8 cellular contexts compared by ENCODE assay signal in the genomic region with DNA sequence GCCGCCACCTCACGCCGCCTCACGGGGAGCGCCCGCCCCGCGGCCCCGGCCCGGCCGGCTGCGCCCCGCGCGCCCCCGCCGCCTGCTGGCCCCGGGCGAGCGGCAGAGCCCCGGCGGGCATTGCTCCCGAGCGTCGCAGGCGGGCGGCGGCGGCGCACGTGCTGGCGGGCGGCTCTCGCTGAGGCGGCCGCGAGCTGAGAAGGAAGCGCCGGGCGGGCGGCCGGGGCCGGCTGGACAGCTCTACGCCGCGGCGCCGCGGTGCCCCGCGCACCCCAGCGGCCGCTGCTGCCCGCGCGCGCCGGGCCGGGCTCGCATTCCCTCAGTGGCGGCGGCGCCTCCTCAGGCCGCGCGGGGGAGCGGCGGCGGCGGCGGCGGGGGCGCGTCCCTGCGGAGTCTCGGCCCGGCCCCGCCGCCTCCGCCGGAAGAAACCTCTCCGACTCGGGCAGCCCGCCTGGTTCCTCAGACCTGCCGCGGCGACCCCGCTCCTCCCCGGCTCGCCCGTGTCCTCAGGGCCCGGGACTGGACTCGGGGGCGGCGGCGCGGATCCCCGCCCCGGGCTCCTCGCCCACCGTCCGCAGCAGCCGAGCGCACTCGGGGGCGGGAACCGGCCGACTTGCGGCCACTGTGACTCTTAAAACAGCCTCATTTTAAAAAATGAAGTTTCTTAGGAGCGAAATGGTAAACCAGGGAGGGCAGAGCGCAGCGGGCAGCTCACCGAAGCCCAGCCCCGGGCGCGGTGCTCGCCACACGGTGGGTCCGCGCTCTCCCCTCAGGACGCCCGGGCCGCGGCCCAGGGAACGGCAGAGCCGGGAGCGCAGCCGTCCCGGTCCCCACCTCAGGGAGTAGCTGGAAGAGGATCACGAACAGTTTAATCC.
DNase-seq lines count a peak whose midpoint lies in the region; ATAC-seq, FAIRE-seq and TF ChIP-seq lines count a peak whose summit lies in the region.

A gene (minus strand): TSS at position 287 of the 875 bp plus-strand sequence. CDS start 116,500 bp downstream, outside the sequence.

- DNase-seq in D721Med (ENCODE audit: insufficient read length, low spot score) = peak; percentile 89
- DNase-seq in NAMALWA (ENCODE audit: low spot score) = peak; percentile 38
- DNase-seq in activated CD4-positive, CD25-positive, alpha-beta regulatory T cell (lab: John Stamatoyannopoulos, UW) = peak; percentile 25 to 53 (median 43)
- DNase-seq in central memory CD4-positive, alpha-beta T cell = peak; percentile 56
- peak; percentile 56 for DNase-seq in kidney glomerular epithelial cell (lab: John Stamatoyannopoulos, UW)
- peak; percentile 49 for DNase-seq in stimulated activated CD4-positive, alpha-beta T cell treated with anti-CD3 and anti-CD28 coated beads, Interleukin-2, amount 100 ng/mL, for 4 hours (ENCODE audit: low read depth)
- no peak for DNase-seq in NCI-H524 treated with DMSO at 0.1 percent for 48 hours (lab: John Stamatoyannopoulos, UW)

- ATAC-seq in GM21786 (IDR thresholded peaks at IDR 0.05; ENCODE audit: unreplicated experiment) = peak; percentile 44

- TF ChIP-seq CTCF in D721Med (IDR thresholded peaks at IDR 0.05; ENCODE audit: insufficient read depth, missing control alignments) = peak; percentile 2

- FAIRE-seq in D721Med (lab: Jason Lieb, UNC) = no peak
